8 cellular contexts compared by ENCODE assay signal in the genomic region with DNA sequence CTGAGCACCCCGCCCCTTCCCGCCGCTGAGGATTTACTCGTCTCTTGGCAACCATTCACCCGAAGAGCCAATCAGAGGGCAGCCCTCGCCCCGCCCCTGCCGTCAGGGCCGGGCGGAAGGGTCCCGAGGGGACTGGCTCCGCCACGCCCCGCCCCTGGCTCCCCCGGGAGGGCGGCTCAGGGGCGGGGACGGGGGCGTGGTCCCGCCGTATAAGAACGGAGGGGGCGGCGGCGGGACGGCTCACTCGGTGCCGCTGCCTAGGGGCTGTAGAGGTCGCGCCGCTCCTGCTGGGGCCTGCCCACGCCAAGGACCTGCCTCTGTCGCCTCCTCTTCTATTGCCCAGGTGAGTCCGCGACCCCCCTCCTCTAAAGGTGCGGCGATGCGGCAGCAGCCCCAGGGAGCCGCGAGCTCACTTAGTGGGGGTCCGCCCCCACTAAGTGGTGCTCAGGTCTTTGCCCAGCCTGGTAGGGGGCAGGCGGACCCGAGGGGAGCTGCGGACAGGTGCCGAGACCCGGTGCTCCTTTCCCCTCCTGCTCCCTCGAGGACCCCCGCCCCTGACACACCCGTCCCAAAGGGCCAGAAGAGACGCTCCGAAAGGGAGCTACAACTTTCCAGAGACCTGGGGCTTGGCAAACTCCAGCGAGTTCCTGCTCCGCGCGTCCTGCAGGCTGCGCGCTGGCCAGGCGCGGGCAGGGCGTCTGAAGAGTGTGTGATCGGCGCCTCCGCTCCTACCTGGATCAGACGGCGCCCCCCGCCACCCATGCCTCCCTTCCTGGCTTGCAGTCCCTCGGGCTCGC. TPM values are rescaled to one million over a fixed set of nuclear protein-coding genes. Genes with fewer than 3 reads are reported as not detected.
DNase-seq lines count a peak whose midpoint lies in the region; ATAC-seq, FAIRE-seq and TF ChIP-seq lines count a peak whose summit lies in the region.

Gene TENT5C, plus strand, starts transcription at position 238 of the 797 bp plus-strand sequence. CDS start 16,821 bp downstream, outside the sequence.

- H3K27ac ChIP-seq in astrocyte (ENCODE audit: low read depth, low read length): no peak within 1 kb of the TSS
- peak within 1 kb of the TSS; percentile 83 for H3K27ac ChIP-seq in vagina

- peak within 1 kb of the TSS; percentile 81 for H3K27ac Mint-ChIP-seq in astrocyte (ENCODE audit: unreplicated experiment)

- no peaks in the 10 kb centered on the region for H3K36me3 Mint-ChIP-seq in astrocyte (ENCODE audit: low read depth, unreplicated experiment)

- H3K4me3 ChIP-seq in astrocyte (ENCODE audit: insufficient read depth, low read depth, low read length): peak within 1 kb of the TSS; percentile 85
- peak within 1 kb of the TSS; percentile 86 to 94 for H3K4me3 ChIP-seq in vagina

- ATAC-seq in HG02970 (IDR thresholded peaks at IDR 0.05; ENCODE audit: low FRiP score, unreplicated experiment): peak; percentile 96

- peak in 1 of 2 donors; percentile 92 for TF ChIP-seq POLR2A in vagina (IDR thresholded peaks at IDR 0.05)

- no peaks in the 10 kb centered on the region for H4K20me1 ChIP-seq in astrocyte (ENCODE audit: insufficient read depth, low read length)

- H3K9me3 Mint-ChIP-seq in astrocyte (ENCODE audit: unreplicated experiment): no peaks in the 10 kb centered on the region

- intact Hi-C loops in vagina (cut with DNase I): no loop called here

- H3K4me1 ChIP-seq in astrocyte (ENCODE audit: insufficient read depth, low read length) (peaks cover 7% of the 10 kb centered on the region), vagina (peaks cover 26% of the 10 kb centered on the region)

- TF ChIP-seq CTCF in astrocyte (IDR thresholded peaks at IDR 0.05; ENCODE audit: insufficient read depth, low read depth, low read length) (no peak), vagina (IDR thresholded peaks at IDR 0.05) (no peak)

- peak within 1 kb of the TSS; percentile 96 for H3K4me3 Mint-ChIP-seq in astrocyte (ENCODE audit: unreplicated experiment)

- DNase-seq in GM18507 (ENCODE audit: extremely low spot score, insufficient read length, low read depth) (peak; percentile 93), NCI-H187 treated with DMSO at 0.1 percent for 48 hours (lab: John Stamatoyannopoulos, UW) (peak; percentile 90), T-helper 2 cell (peak; percentile 95 to 99 (median 98)), astrocyte (ENCODE audit: low read depth) (peak; percentile 84), hepatic stellate cell (ENCODE audit: low spot score) (peak; percentile 98), putamen (ENCODE audit: low spot score) (peak; percentile 96), vagina (ENCODE audit: extremely low spot score in 2 of 2) (peak; percentile 97 to 98)

- peak; percentile 89 for FAIRE-seq in GM18507 (lab: Jason Lieb, UNC)
- no peak for FAIRE-seq in astrocyte (lab: Jason Lieb, UNC)

- H3K9ac ChIP-seq in astrocyte (ENCODE audit: low read length): peak within 1 kb of the TSS; percentile 81

- no peaks in the 10 kb centered on the region for H3K36me3 ChIP-seq in astrocyte (ENCODE audit: insufficient read depth, low read length)
- H3K36me3 ChIP-seq in vagina: no peaks in the 10 kb centered on the region

- peaks cover 40% of the 10 kb centered on the region for H3K27me3 Mint-ChIP-seq in astrocyte (ENCODE audit: low read depth, unreplicated experiment)

- H3K79me2 ChIP-seq in astrocyte (ENCODE audit: insufficient read depth, low read length): no peaks in the 10 kb centered on the region

- H3K27me3 ChIP-seq in astrocyte (ENCODE audit: insufficient read depth, low read length) (peaks cover 21% of the 10 kb centered on the region), vagina (no peaks in the 10 kb centered on the region)

- H3K4me2 ChIP-seq in astrocyte (ENCODE audit: low read length): peak within 1 kb of the TSS; percentile 100

- peak within 1 kb of the TSS; percentile 95 for H2AFZ ChIP-seq in astrocyte (ENCODE audit: low read depth, low read length)

- no peaks in the 10 kb centered on the region for H3K9me3 ChIP-seq in astrocyte (ENCODE audit: insufficient read depth, low read depth, low read length)
- no peaks in the 10 kb centered on the region for H3K9me3 ChIP-seq in vagina

- peaks cover 8% of the 10 kb centered on the region for H3K4me1 Mint-ChIP-seq in astrocyte (ENCODE audit: low read depth, unreplicated experiment)

RNA-seq across cellular contexts. Expression of gene TENT5C, which starts in this region (rescaled TPM):
- total RNA-seq in astrocyte (0.70 and 0.77 TPM in 2 replicates), vagina (4.2 TPM)

Comparison
In these comparisons a context has a peak if more than half of its experiments do, and no peak if none do; other contexts are left out.
1. Peak in DNase-seq, H3K4me3 ChIP-seq, H3K9ac ChIP-seq and H3K4me2 ChIP-seq in astrocyte; RNA of the gene not detected or under 1 TPM.